ENCODE assay signal across 8 cellular contexts in genomic region chr17:54899721-54900456, GRCh38. TPM values are rescaled to one million over a fixed set of nuclear protein-coding genes. Genes with fewer than 3 reads are reported as not detected.
DNase-seq lines count a peak whose midpoint lies in the region; ATAC-seq, FAIRE-seq and TF ChIP-seq lines count a peak whose summit lies in the region.

No MANE protein-coding gene starts in this region.

- DNase-seq in left ventricle myocardium inferior (no peak), Right ventricle myocardium superior (no peak), NCI-H526 (lab: John Stamatoyannopoulos, UW) (peak; percentile 55 to 65), endodermal cell (peak; percentile 80), retina (peak; percentile 72), H54 (ENCODE audit: insufficient read length, low spot score) (no peak)
- DNase-seq in activated CD8-positive, alpha-beta memory T cell treated with anti-CD3 and anti-CD28 coated beads, Interleukin-2, amount 50 U/mL, for 4 hours = no peak

- H3K27me3 ChIP-seq in left ventricle myocardium inferior (ENCODE audit: low read depth) (peaks cover 4% of the 10 kb centered on the region), endodermal cell (ENCODE audit: control insufficient read depth, insufficient read depth, low read length, poor library complexity, severe bottlenecking) (no peaks in the 10 kb centered on the region)

- FAIRE-seq in H54 (lab: Jason Lieb, UNC) = no peak

- H3K4me3 Mint-ChIP-seq in endodermal cell = no peak overlapping the region

- H3K4me3 ChIP-seq in left ventricle myocardium inferior = peak overlapping the region; percentile 74
- peak overlapping the region; percentile 93 for H3K4me3 ChIP-seq in endodermal cell (ENCODE audit: low read length)

- TF ChIP-seq CTCF in left ventricle myocardium inferior (IDR thresholded peaks at IDR 0.05; ENCODE audit: borderline replicate concordance) (no peak), endodermal cell (conservative IDR thresholded peaks at IDR 0.05) (no peak)

- no peak for TF ChIP-seq POLR2A in H54 (IDR thresholded peaks at IDR 0.05; ENCODE audit: low read depth, low read length)

- intact Hi-C loops in left ventricle myocardium inferior (cut with micrococcal nuclease) (no loop called here), Right ventricle myocardium superior (cut with DNase I) (no loop called here)

- H3K4me1 ChIP-seq in left ventricle myocardium inferior (peaks cover 23% of the 10 kb centered on the region), endodermal cell (ENCODE audit: control insufficient read depth, insufficient read depth, low read length) (peaks cover 4% of the 10 kb centered on the region)

- ATAC-seq in Right ventricle myocardium superior (ENCODE audit: poor library complexity) (no peak), GM21529 (IDR thresholded peaks at IDR 0.05; ENCODE audit: unreplicated experiment) (no peak)

- H3K9me3 Mint-ChIP-seq in endodermal cell = no peaks in the 10 kb centered on the region

- H3K9me3 ChIP-seq in left ventricle myocardium inferior (replicated peaks) (no peaks in the 10 kb centered on the region), endodermal cell (ENCODE audit: control insufficient read depth, low read length) (no peaks in the 10 kb centered on the region)

- peaks cover 23% of the 10 kb centered on the region for H3K4me1 Mint-ChIP-seq in endodermal cell

- H3K36me3 Mint-ChIP-seq in endodermal cell (ENCODE audit: low read depth) = peaks cover 11% of the 10 kb centered on the region

- H3K27ac Mint-ChIP-seq in endodermal cell = peak overlapping the region; percentile 76

- H3K36me3 ChIP-seq in left ventricle myocardium inferior (no peaks in the 10 kb centered on the region), endodermal cell (ENCODE audit: control insufficient read depth, insufficient read depth, low read length) (peaks cover 9% of the 10 kb centered on the region)

- no peaks in the 10 kb centered on the region for H3K27me3 Mint-ChIP-seq in endodermal cell (ENCODE audit: insufficient read depth)

- 8 to 9% methylated on average over 8 to 18 of the region's 18 CpGs for WGBS in endodermal cell (ENCODE audit: insufficient coverage in 1 of 2, insufficient read length in 1 of 2), 2 experiments

- no peak overlapping the region for H3K9ac ChIP-seq in endodermal cell (ENCODE audit: extremely low read depth, low read length, poor library complexity, severe bottlenecking)

- H3K27ac ChIP-seq in left ventricle myocardium inferior (replicated peaks) = no peak overlapping the region
- H3K27ac ChIP-seq in endodermal cell (ENCODE audit: low read depth, low read length) = peak overlapping the region; percentile 11

RNA-seq across cellular contexts. Expression of gene TOM1L1, which starts 0.8 kb away (rescaled TPM):
- 9.0 TPM for total RNA-seq in left ventricle myocardium inferior
- total RNA-seq in Right ventricle myocardium superior = 7.0 TPM
- total RNA-seq in endodermal cell = 10 to 100 TPM; 54.9 to 55.6 TPM
- 30.7 TPM for polyA plus RNA-seq in endodermal cell (2013, experiment 1 of 2)
- 31.3 TPM for polyA plus RNA-seq in endodermal cell (2013, experiment 2 of 2)

Comparison
In these comparisons a context has a peak if more than half of its experiments do, and no peak if none do; other contexts are left out.
1. DNase-seq: peak in NCI-H526 (2 of 2), endodermal cell (single experiment) and retina (single experiment); none in left ventricle myocardium inferior (single experiment), Right ventricle myocardium superior (single experiment), activated CD8-positive, alpha-beta memory T cell treated with anti-CD3 and anti-CD28 coated beads, Interleukin-2, amount 50 U/mL, for 4 hours (single experiment) and H54 (single experiment).